In the genomic region with DNA sequence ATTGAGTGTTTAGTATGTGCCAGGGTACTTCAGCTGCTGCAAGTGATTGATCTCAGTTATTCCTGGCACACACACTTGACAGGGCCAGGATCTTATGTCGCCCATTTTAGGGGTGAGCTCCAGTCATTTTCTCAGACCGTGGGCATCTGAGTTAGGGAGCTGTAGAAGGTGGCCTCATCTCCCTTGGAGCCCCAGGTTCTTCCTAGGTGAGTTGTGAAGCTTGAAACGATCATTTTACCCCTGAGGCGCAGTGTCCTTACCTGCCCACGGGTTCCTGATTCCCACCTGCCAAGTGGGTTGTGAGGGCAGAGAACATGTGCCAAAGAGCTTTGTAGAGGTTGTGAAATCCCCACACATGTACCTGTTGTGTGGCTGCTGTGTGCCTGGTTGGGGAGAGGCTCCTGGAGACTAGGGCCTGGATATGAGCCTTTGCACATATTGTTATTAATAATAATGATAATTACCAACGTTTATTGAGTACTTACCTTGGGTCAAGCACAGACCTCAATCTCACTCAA, we compare ENCODE assay signal across 26 cellular contexts. TPM values are rescaled to one million over a fixed set of nuclear protein-coding genes. Genes with fewer than 3 reads are reported as not detected.
A peak's percentile ranks its signal among the peaks of the same experiment; 100 is the strongest.
DNase-seq lines count a peak whose midpoint lies in the region; ATAC-seq, FAIRE-seq and TF ChIP-seq lines count a peak whose summit lies in the region.
"Had no signal": no experiment of that assay in that cellular context is flagged by ENCODE, and none has a peak within 500 bp of the region (broad histone marks: within the 10 kb centered on the region; RNA-seq: fewer than 3 reads in every experiment).

No MANE protein-coding gene starts in this region.

- no peak overlapping the region for H3K27ac Mint-ChIP-seq in activated CD8-positive, alpha-beta memory T cell treated with anti-CD3 and anti-CD28 coated beads, Interleukin-2, amount 10 ng/mL, durations not matched to agents 7 days and 5 days
- H3K27ac Mint-ChIP-seq: activated naive CD4-positive, alpha-beta T cell treated with anti-CD3 and anti-CD28 coated beads, Interleukin-2, amount 50 U/mL, for 72 hours had no signal

- H3K4me3 Mint-ChIP-seq in activated CD8-positive, alpha-beta memory T cell treated with anti-CD3 and anti-CD28 coated beads, Interleukin-2, amount 10 ng/mL, durations not matched to agents 7 days and 5 days: no peak overlapping the region

- DNase-seq in keratinocyte (ENCODE audit: low read depth, low spot score) (no peak), brain microvascular endothelial cell (no peak), NCI-H510A (lab: John Stamatoyannopoulos, UW) (no peak)
- DNase-seq in effector memory CD4-positive, alpha-beta T cell: no peak
- DNase-seq in activated CD8-positive, alpha-beta memory T cell treated with anti-CD3 and anti-CD28 coated beads, Interleukin-2, amount 10 ng/mL, durations not matched to agents 7 days and 5 days: no peak
- DNase-seq: ACHN; activated CD8-positive, alpha-beta memory T cell treated with anti-CD3 and anti-CD28 coated beads for 24 hours; cerebellar nuclear complex; effector CD8-positive, alpha-beta T cell; left ventricle myocardium inferior; NCI-H1105; NCI-H2081; stimulated activated CD4-positive, alpha-beta T cell treated with anti-CD3 and anti-CD28 coated beads, Interleukin-15, amount 100 ng/mL, for 24 hours had no signal

- H3K36me3 ChIP-seq in DOHH2 (ENCODE audit: control insufficient read depth, low read length) (no peaks in the 10 kb centered on the region), SU-DHL-6 (ENCODE audit: low read length) (no peaks in the 10 kb centered on the region), keratinocyte (ENCODE audit: control insufficient read depth in 2 of 2, extremely low read depth in 1 of 2, insufficient read depth in 2 of 2, low read length in 2 of 2) (no peaks in the 10 kb centered on the region), parathyroid adenoma (ENCODE audit: control insufficient read depth, insufficient read depth, low read length) (no peaks in the 10 kb centered on the region), brain microvascular endothelial cell (replicated peaks) (no peaks in the 10 kb centered on the region)
- H3K36me3 ChIP-seq in effector memory CD4-positive, alpha-beta T cell (ENCODE audit: control insufficient read depth, insufficient read depth, low read length): no peaks in the 10 kb centered on the region
- H3K36me3 ChIP-seq: left ventricle myocardium inferior, vagina had no signal

- CTCF ChIA-PET in activated CD8-positive, alpha-beta memory T cell treated with anti-CD3 and anti-CD28 coated beads, Interleukin-2, amount 10 ng/mL, durations not matched to agents 7 days and 5 days (lab: Charles Lee): interaction anchor here (1.8 to 7.4 kb wide), 2 partner anchors 191 to 352 kb away, joined by 4 to 84 read pairs; no protein-coding TSS in a partner anchor

- FAIRE-seq in keratinocyte (lab: Jason Lieb, UNC): no peak

- H3K27me3 Mint-ChIP-seq in activated CD8-positive, alpha-beta memory T cell treated with anti-CD3 and anti-CD28 coated beads, Interleukin-2, amount 10 ng/mL, durations not matched to agents 7 days and 5 days: peaks cover 58% of the 10 kb centered on the region

- H3K9me3 ChIP-seq in DOHH2 (ENCODE audit: control insufficient read depth, insufficient read depth, low read length) (no peaks in the 10 kb centered on the region), SU-DHL-6 (ENCODE audit: insufficient read depth, low read length) (no peaks in the 10 kb centered on the region), keratinocyte (ENCODE audit: control insufficient read depth, low read depth, low read length) (no peaks in the 10 kb centered on the region), parathyroid adenoma (ENCODE audit: control insufficient read depth, low read length) (no peaks in the 10 kb centered on the region)
- no peaks in the 10 kb centered on the region for H3K9me3 ChIP-seq in effector memory CD4-positive, alpha-beta T cell (ENCODE audit: control insufficient read depth, low read length)
- H3K9me3 ChIP-seq: left ventricle myocardium inferior, SK-N-SH, vagina had no signal

- H3K9me2 ChIP-seq in DOHH2 (replicated peaks; ENCODE audit: control insufficient read depth, low read length): no peaks in the 10 kb centered on the region
- H3K9me2 ChIP-seq in SU-DHL-6 (replicated peaks; ENCODE audit: insufficient read depth, low read length): no peaks in the 10 kb centered on the region
- H3K9me2 ChIP-seq: SK-N-SH had no signal

- no peak for ATAC-seq in activated CD8-positive, alpha-beta memory T cell treated with anti-CD3 and anti-CD28 coated beads, Interleukin-2, amount 10 ng/mL, durations not matched to agents 7 days and 5 days
- ATAC-seq: activated CD4-positive, CD25-positive, alpha-beta regulatory T cell treated with anti-CD3 and anti-CD28 coated beads, Interleukin-2, amount 50 U/mL, for 24 hours had no signal

- TF ChIP-seq CTCF in DOHH2 (IDR thresholded peaks at IDR 0.05; ENCODE audit: low read depth, low read length, poor library complexity, severe bottlenecking): no peak
- TF ChIP-seq CTCF in SU-DHL-6 (IDR thresholded peaks at IDR 0.05; ENCODE audit: insufficient read depth, low read length, poor library complexity, severe bottlenecking): no peak
- TF ChIP-seq CTCF in keratinocyte (optimal IDR thresholded peaks at IDR 0.05 in 1 of 3, IDR thresholded peaks at IDR 0.05 in 1 of 3, conservative IDR thresholded peaks at IDR 0.05 in 1 of 3; ENCODE audit: extremely low read depth in 1 of 3, insufficient read depth in 2 of 3, low read length in 3 of 3): no peak
- no peak for TF ChIP-seq CTCF in parathyroid adenoma (IDR thresholded peaks at IDR 0.05)
- TF ChIP-seq CTCF in brain microvascular endothelial cell (IDR thresholded peaks at IDR 0.05; ENCODE audit: low read depth, low read length, missing control alignments): no peak

- no peak overlapping the region for H3K27ac ChIP-seq in DOHH2 (ENCODE audit: low read depth, low read length)
- H3K27ac ChIP-seq in SU-DHL-6 (ENCODE audit: low read depth, low read length): no peak overlapping the region
- no peak overlapping the region for H3K27ac ChIP-seq in keratinocyte (ENCODE audit: control insufficient read depth, insufficient read depth, low read length)
- H3K27ac ChIP-seq in parathyroid adenoma: no peak overlapping the region
- no peak overlapping the region for H3K27ac ChIP-seq in effector memory CD4-positive, alpha-beta T cell (ENCODE audit: insufficient read depth, low read length, poor library complexity, severe bottlenecking)
- no peak overlapping the region for H3K27ac ChIP-seq in brain microvascular endothelial cell
- H3K27ac ChIP-seq: left ventricle myocardium inferior, vagina had no signal

- H3K36me3 Mint-ChIP-seq in activated CD8-positive, alpha-beta memory T cell treated with anti-CD3 and anti-CD28 coated beads, Interleukin-2, amount 10 ng/mL, durations not matched to agents 7 days and 5 days: no peaks in the 10 kb centered on the region

- dilution Hi-C loops in keratinocyte (cut with MboI; ENCODE audit: extremely low pct_ligation_motif_present, low sequenced_read_pairs): no loop called here

- 0 out of 2 replicates have a peak, but pooled peaks cover 4% of the 10 kb centered on the region for H4K20me1 ChIP-seq in DOHH2 (ENCODE audit: control insufficient read depth, insufficient read depth, low read depth, low read length)
- H4K20me1 ChIP-seq in SU-DHL-6 (ENCODE audit: low read depth, low read length): no peaks in the 10 kb centered on the region
- H4K20me1 ChIP-seq in keratinocyte (ENCODE audit: control insufficient read depth, extremely low read depth, insufficient read depth, low read length): no peaks in the 10 kb centered on the region

- no peaks in the 10 kb centered on the region for H3K9me3 Mint-ChIP-seq in activated CD8-positive, alpha-beta memory T cell treated with anti-CD3 and anti-CD28 coated beads, Interleukin-2, amount 10 ng/mL, durations not matched to agents 7 days and 5 days (ENCODE audit: low read depth)
- H3K9me3 Mint-ChIP-seq: activated naive CD4-positive, alpha-beta T cell treated with anti-CD3 and anti-CD28 coated beads, Interleukin-2, amount 50 U/mL, for 72 hours had no signal

- H2AFZ ChIP-seq in SU-DHL-6 (ENCODE audit: low read depth, low read length, severe bottlenecking) (peak overlapping the region; percentile 69), keratinocyte (ENCODE audit: control insufficient read depth, low read length) (peak overlapping the region; percentile 92), parathyroid adenoma (peak overlapping the region; percentile 26)

- H3K4me1 ChIP-seq in DOHH2 (ENCODE audit: control insufficient read depth, low read length) (peaks cover 7% of the 10 kb centered on the region), keratinocyte (ENCODE audit: control insufficient read depth, extremely low read depth, insufficient read depth, low read length) (peaks cover 29% of the 10 kb centered on the region), parathyroid adenoma (no peaks in the 10 kb centered on the region)
- peaks cover 8% of the 10 kb centered on the region for H3K4me1 ChIP-seq in effector memory CD4-positive, alpha-beta T cell (ENCODE audit: control insufficient read depth, insufficient read depth, low read length, poor library complexity, severe bottlenecking)

- H3K9ac ChIP-seq in SU-DHL-6 (ENCODE audit: low read length) (no peak overlapping the region), keratinocyte (ENCODE audit: control insufficient read depth, extremely low read depth, insufficient read depth, low read length) (peak overlapping the region; percentile 64), parathyroid adenoma (no peak overlapping the region)
- H3K9ac ChIP-seq: SK-N-SH had no signal

- H3K27me3 ChIP-seq in DOHH2 (ENCODE audit: control insufficient read depth, low read length) (peaks cover 15% of the 10 kb centered on the region), SU-DHL-6 (ENCODE audit: low read length) (no peaks in the 10 kb centered on the region), keratinocyte (ENCODE audit: control insufficient read depth, extremely low read depth, insufficient read depth, low read length) (no peaks in the 10 kb centered on the region), parathyroid adenoma (ENCODE audit: control insufficient read depth, insufficient read depth, low read length) (peaks cover 7% of the 10 kb centered on the region), brain microvascular endothelial cell (replicated peaks) (no peaks in the 10 kb centered on the region)
- H3K27me3 ChIP-seq in effector memory CD4-positive, alpha-beta T cell (replicated peaks; ENCODE audit: control insufficient read depth, insufficient read depth, low read length, poor library complexity, severe bottlenecking): peaks cover 19% of the 10 kb centered on the region

- H3K4me2 ChIP-seq in DOHH2 (ENCODE audit: low read length) (peak overlapping the region; percentile 41; the same call in 1 of the 2 replicates), SU-DHL-6 (ENCODE audit: low read depth, low read length, poor library complexity, severe bottlenecking) (no peak overlapping the region), keratinocyte (ENCODE audit: control insufficient read depth, extremely low read depth, insufficient read depth, low read depth, low read length) (peak overlapping the region; percentile 76), parathyroid adenoma (ENCODE audit: low read length) (no peak overlapping the region)
- H3K4me2 ChIP-seq: SK-N-SH had no signal

- no peaks in the 10 kb centered on the region for H3K79me2 ChIP-seq in DOHH2 (ENCODE audit: control insufficient read depth, low read length)
- no peaks in the 10 kb centered on the region for H3K79me2 ChIP-seq in SU-DHL-6 (ENCODE audit: insufficient read depth, low read length)
- no peaks in the 10 kb centered on the region for H3K79me2 ChIP-seq in keratinocyte (ENCODE audit: control insufficient read depth, insufficient read depth, low read length)
- H3K79me2 ChIP-seq in parathyroid adenoma: no peaks in the 10 kb centered on the region

- H3K4me3 ChIP-seq in DOHH2 (ENCODE audit: low read length) (no peak overlapping the region), SU-DHL-6 (ENCODE audit: insufficient read depth, low read length, poor library complexity, severe bottlenecking) (no peak overlapping the region), keratinocyte (ENCODE audit: control insufficient read depth in 2 of 3, extremely low read depth in 1 of 3, insufficient read depth in 2 of 3, low read depth in 1 of 3, low read length in 3 of 3) (peak overlapping the region in 2 of 3 experiments; percentile 30 to 43), parathyroid adenoma (ENCODE audit: low read depth, low read length) (no peak overlapping the region), brain microvascular endothelial cell (ENCODE audit: low read depth, low read length) (no peak overlapping the region)
- no peak overlapping the region for H3K4me3 ChIP-seq in effector memory CD4-positive, alpha-beta T cell (ENCODE audit: insufficient read depth, low read depth, low read length, poor library complexity, severe bottlenecking)
- H3K4me3 ChIP-seq: vagina had no signal

- peaks cover 15% of the 10 kb centered on the region for H3K4me1 Mint-ChIP-seq in activated CD8-positive, alpha-beta memory T cell treated with anti-CD3 and anti-CD28 coated beads, Interleukin-2, amount 10 ng/mL, durations not matched to agents 7 days and 5 days

- in situ Hi-C loops in brain microvascular endothelial cell (cut with HindIII; ENCODE audit: low pct_ligation_motif_present, low sequenced_read_pairs): no loop called here

- H3K9me1 ChIP-seq in keratinocyte (ENCODE audit: control insufficient read depth, extremely low read depth, insufficient read depth, low read length): no peaks in the 10 kb centered on the region

- no peaks in the 10 kb centered on the region for H3F3A ChIP-seq in DOHH2 (ENCODE audit: control insufficient read depth, insufficient read depth)
- no peaks in the 10 kb centered on the region for H3F3A ChIP-seq in SU-DHL-6 (ENCODE audit: insufficient read depth)

RNA-seq across cellular contexts. Expression of gene KCNS1, which starts 0.5 kb away (rescaled TPM):
- polyA plus RNA-seq in keratinocyte: 1.1 to 2.5 TPM (median 1.5 TPM) in 3 replicates
- polyA plus RNA-seq in keratinocyte (2011; ENCODE audit: low read depth): 0.05 TPM
- polyA plus RNA-seq in keratinocyte (2011; cell fraction: cytosol; rRNA removed): 0.64 and 0.68 TPM in 2 replicates
- polyA plus RNA-seq in keratinocyte (2011; cell fraction: nucleus; rRNA removed): 1.5 and 1.7 TPM in 2 replicates
- 0.18 and 2.2 TPM in 2 replicates for polyA plus RNA-seq in keratinocyte (2012; ENCODE audit: low replicate concordance)
- polyA minus RNA-seq in keratinocyte: 1.9 to 2.8 TPM (median 2.2 TPM) in 3 replicates
- 1.3 TPM for polyA minus RNA-seq in keratinocyte (2011; cell fraction: cytosol; rRNA and poly(A)+ RNA removed)
- 1.6 and 2.4 TPM in 2 replicates for polyA minus RNA-seq in keratinocyte (2011; cell fraction: nucleus; rRNA and poly(A)+ RNA removed)
- under 1 TPM; 0.18 to 0.49 TPM for total RNA-seq in activated CD8-positive, alpha-beta memory T cell treated with anti-CD3 and anti-CD28 coated beads, Interleukin-2, amount 10 ng/mL, durations not matched to agents 7 days and 5 days
- total RNA-seq: H4, HT1080, LHCN-M2, NCI-H460, vagina had no signal

RNA-seq across cellular contexts. Expression of gene WFDC5, which starts 13.6 kb away (rescaled TPM):
- 2.4 to 11.7 TPM (median 5.1 TPM) in 3 replicates for polyA plus RNA-seq in keratinocyte
- polyA plus RNA-seq in keratinocyte (2011; ENCODE audit: low read depth): 18.6 TPM
- 3.6 and 3.8 TPM in 2 replicates for polyA plus RNA-seq in keratinocyte (2011; cell fraction: cytosol; rRNA removed)
- polyA plus RNA-seq in keratinocyte (2011; cell fraction: nucleus; rRNA removed): 4.4 and 5.5 TPM in 2 replicates
- polyA plus RNA-seq in keratinocyte (2012; ENCODE audit: low replicate concordance): 2.6 and 106 TPM in 2 replicates
- 0.96 to 6.7 TPM (median 1.8 TPM) in 3 replicates for polyA minus RNA-seq in keratinocyte
- 2.7 TPM for polyA minus RNA-seq in keratinocyte (2011; cell fraction: cytosol; rRNA and poly(A)+ RNA removed)
- polyA minus RNA-seq in keratinocyte (2011; cell fraction: nucleus; rRNA and poly(A)+ RNA removed): 0.62 and 1.3 TPM in 2 replicates
- total RNA-seq in activated CD8-positive, alpha-beta memory T cell treated with anti-CD3 and anti-CD28 coated beads, Interleukin-2, amount 10 ng/mL, durations not matched to agents 7 days and 5 days: not detected
- total RNA-seq: activated naive CD4-positive, alpha-beta T cell treated with anti-CD3 and anti-CD28 coated beads, Interleukin-2, amount 50 U/mL, for 72 hours; glomerular endothelial cell; H4; HT1080; left ventricle myocardium inferior; LHCN-M2; NCI-H460; occipital lobe had no signal

RNA-seq across cellular contexts. Expression of gene WFDC12, which starts 22.9 kb away (rescaled TPM):
- 0.32 to 2.9 TPM (median 1.8 TPM) in 3 replicates for polyA plus RNA-seq in keratinocyte
- polyA plus RNA-seq in keratinocyte (2011; ENCODE audit: low read depth): 23.6 TPM
- 0.47 and 3.5 TPM in 2 replicates for polyA plus RNA-seq in keratinocyte (2011; cell fraction: cytosol; rRNA removed)
- 1.1 and 6.8 TPM in 2 replicates for polyA plus RNA-seq in keratinocyte (2011; cell fraction: nucleus; rRNA removed)
- 2.0 and 60.6 TPM in 2 replicates for polyA plus RNA-seq in keratinocyte (2012; ENCODE audit: low replicate concordance)
- polyA minus RNA-seq in keratinocyte: 0.59 to 2.0 TPM in 2 of 3 replicates, not detected in the other
- polyA minus RNA-seq in keratinocyte (2011; cell fraction: cytosol; rRNA and poly(A)+ RNA removed): not detected
- 1.3 TPM in 1 of 2 replicates, not detected in the other for polyA minus RNA-seq in keratinocyte (2011; cell fraction: nucleus; rRNA and poly(A)+ RNA removed)
- not detected for total RNA-seq in activated CD8-positive, alpha-beta memory T cell treated with anti-CD3 and anti-CD28 coated beads, Interleukin-2, amount 10 ng/mL, durations not matched to agents 7 days and 5 days
- total RNA-seq: activated naive CD4-positive, alpha-beta T cell treated with anti-CD3 and anti-CD28 coated beads, Interleukin-2, amount 50 U/mL, for 72 hours; glomerular endothelial cell; H4; HT1080; left ventricle myocardium inferior; LHCN-M2; NCI-H460; occipital lobe had no signal
- polyA plus RNA-seq: SK-N-SH had no signal

Comparison
In these comparisons a context has a peak if more than half of its experiments do, and no peak if none do; other contexts are left out.
1. H3K4me2 ChIP-seq: peak in DOHH2 (single experiment) and keratinocyte (single experiment); none in SU-DHL-6 (single experiment) and parathyroid adenoma (single experiment).
2. H3K4me3 ChIP-seq: peak in keratinocyte (2 of 3); none in DOHH2 (single experiment), SU-DHL-6 (single experiment), parathyroid adenoma (single experiment), effector memory CD4-positive, alpha-beta T cell (single experiment) and brain microvascular endothelial cell (single experiment).
3. H2AFZ ChIP-seq: peak in every context shown above with its lines; median percentile 92 in keratinocyte; 69 in SU-DHL-6; 26 in parathyroid adenoma.